ENCODE assay signal across 1 cellular context in the genomic region with DNA sequence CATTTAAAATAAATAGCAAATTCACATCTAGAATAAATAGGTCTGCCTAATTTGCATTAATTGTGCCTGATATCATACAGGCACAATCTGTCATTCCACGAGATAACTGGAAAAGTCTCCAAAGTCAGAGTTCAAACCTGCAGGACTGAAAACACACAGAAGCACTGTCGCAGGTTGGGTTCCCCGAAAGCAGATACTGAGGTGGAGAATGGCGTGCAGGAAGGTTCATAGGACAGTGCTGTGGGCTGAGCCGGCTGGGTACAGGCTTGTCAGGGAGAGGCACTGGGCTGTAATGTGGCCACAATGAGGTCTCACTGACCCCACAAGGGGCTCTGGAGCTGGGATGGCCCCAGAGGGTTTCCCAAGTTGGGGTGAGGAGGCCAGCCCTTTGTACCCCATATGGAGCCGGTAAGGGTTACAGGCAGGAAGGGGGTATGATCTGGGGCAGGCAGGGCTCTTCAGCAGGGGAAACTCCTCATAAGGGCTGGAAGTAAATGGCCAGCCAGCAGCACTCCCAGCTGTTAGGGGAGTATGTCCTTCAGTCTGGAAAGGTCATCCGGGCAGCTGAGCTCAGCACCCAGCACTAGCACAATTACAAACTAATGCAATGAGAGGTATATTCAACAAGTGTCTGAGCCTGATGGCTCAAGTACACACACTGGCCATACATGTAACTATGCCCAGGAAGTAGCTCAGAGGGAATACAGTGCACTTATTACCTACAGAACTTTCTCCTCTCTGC.
TF ChIP-seq lines count a peak whose summit lies in the region.

No MANE protein-coding gene starts in this region.

TF ChIP-seq in IMR-90, 13 proteins besides CTCF, POLR2A, EP300 and RAD21:
- no peak for TF ChIP-seq FOS (IDR thresholded peaks at IDR 0.05; ENCODE audit: low read depth, low read length)
- TF ChIP-seq, protein P1, sequence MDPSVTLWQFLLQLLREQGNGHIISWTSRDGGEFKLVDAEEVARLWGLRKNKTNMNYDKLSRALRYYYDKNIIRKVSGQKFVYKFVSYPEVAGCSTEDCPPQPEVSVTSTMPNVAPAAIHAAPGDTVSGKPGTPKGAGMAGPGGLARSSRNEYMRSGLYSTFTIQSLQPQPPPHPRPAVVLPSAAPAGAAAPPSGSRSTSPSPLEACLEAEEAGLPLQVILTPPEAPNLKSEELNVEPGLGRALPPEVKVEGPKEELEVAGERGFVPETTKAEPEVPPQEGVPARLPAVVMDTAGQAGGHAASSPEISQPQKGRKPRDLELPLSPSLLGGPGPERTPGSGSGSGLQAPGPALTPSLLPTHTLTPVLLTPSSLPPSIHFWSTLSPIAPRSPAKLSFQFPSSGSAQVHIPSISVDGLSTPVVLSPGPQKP (IDR thresholded peaks at IDR 0.05; ENCODE audit: borderline replicate concordance, low read depth, low read length): no peak
- TF ChIP-seq RFX5 (IDR thresholded peaks at IDR 0.05; ENCODE audit: low read depth, low read length): no peak
- no peak for TF ChIP-seq NFE2L2 (IDR thresholded peaks at IDR 0.05; ENCODE audit: low read depth, low read length)
- TF ChIP-seq CHD1 (IDR thresholded peaks at IDR 0.05; ENCODE audit: low read depth, low read length): no peak
- TF ChIP-seq RCOR1 (IDR thresholded peaks at IDR 0.05; ENCODE audit: insufficient replicate concordance, low read length): no peak
- no peak for TF ChIP-seq MXI1 (IDR thresholded peaks at IDR 0.05; ENCODE audit: borderline replicate concordance, low read depth, low read length)
- no peak for TF ChIP-seq MAZ (IDR thresholded peaks at IDR 0.05; ENCODE audit: borderline replicate concordance, low read depth, low read length)
- TF ChIP-seq CEBPB (IDR thresholded peaks at IDR 0.05; ENCODE audit: low read depth, low read length): no peak
TF ChIP-seq in IMR-90: peak in this region for 0.
